Comparison of ENCODE assay signal across 15 cellular contexts in the genomic region with DNA sequence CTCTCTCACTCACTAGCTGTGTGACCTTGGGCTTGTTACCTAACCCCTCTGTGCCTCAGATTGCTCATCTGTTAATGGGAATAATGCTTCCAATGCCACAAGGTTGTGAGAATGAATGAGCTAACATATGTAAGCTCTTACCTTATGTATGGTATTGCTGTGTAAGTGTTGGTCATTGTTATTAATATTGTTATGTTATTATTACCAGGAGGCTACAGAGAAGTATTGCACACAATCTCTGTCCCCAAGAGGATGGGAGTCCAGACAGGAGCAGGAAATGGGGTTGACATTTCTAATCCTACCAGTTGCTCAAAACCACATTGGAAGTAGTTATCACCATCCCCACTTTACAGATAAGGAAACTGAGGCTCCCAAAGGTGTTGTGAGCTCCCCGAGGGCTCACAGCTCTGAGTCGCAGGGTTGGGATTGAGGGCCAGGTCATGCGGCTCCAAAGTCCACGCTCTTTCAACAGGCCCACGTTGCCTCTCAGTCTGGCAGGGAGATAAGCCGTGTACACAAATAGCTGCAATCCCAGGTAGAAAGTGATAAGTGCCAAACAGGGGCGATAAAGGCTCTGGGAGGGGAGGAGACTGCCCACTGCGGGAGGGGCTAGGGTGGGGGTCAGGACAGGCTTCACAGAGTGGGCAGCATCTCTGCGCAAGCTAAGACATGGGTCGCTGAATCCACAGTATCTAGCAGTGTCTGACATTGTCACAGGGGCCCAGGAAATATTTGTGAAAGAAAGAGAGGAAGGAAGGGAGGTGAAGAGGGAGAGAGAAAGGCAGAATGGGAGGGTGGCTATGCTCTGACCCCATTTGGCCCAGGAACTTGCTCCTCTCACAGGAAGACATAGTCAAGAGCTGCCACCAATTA. TPM values are rescaled to one million over a fixed set of nuclear protein-coding genes. Genes with fewer than 3 reads are reported as not detected.
DNase-seq lines count a peak whose midpoint lies in the region; ATAC-seq and TF ChIP-seq lines count a peak whose summit lies in the region.
"Had no signal": no experiment of that assay in that cellular context is flagged by ENCODE, and none has a peak within 500 bp of the region (broad histone marks: within the 10 kb centered on the region; RNA-seq: fewer than 3 reads in every experiment).

No MANE protein-coding gene starts in this region.

- intact Hi-C loops in dorsolateral prefrontal cortex (cut with DNase I): no loop called here
- intact Hi-C loops in OCI-LY7 (cut with micrococcal nuclease; ENCODE audit: unreplicated experiment): no loop called here
- intact Hi-C loops in thyroid gland (cut with DNase I): no loop called here

- no peak overlapping the region for H3K18ac ChIP-seq in mesendoderm (ENCODE audit: low read length)

- CTCF ChIA-PET in SK-N-SH (lab: Yijun Ruan, JAX) (interaction anchor here (1.0 to 1.5 kb wide), 2 partner anchors 84 to 136 kb away, joined by 3 to 10 read pairs; no protein-coding TSS in a partner anchor), OCI-LY7 (lab: Charles Lee; ENCODE audit: unreplicated experiment) (interaction anchor here (0.6 to 0.7 kb wide), 2 partner anchors 145 to 361 kb away, joined by 3 read pairs; no protein-coding TSS in a partner anchor)

- H2BK120ac ChIP-seq in mesendoderm (ENCODE audit: low read depth, low read length): no peak overlapping the region

- 85% methylated on average over 10 of the region's 10 CpGs for WGBS in SK-N-SH (ENCODE audit: low lambda C conversion rate)
- WGBS in mesendoderm (ENCODE audit: extremely low coverage, insufficient coverage, low lambda C conversion rate): no CpG with 5 or more reads among the region's 10 CpGs
- WGBS in tibial nerve, 2 donors: 80 to 85% methylated on average over 10 of the region's 10 CpGs
- WGBS in thyroid gland, 2 donors: 65 to 72% methylated on average over 10 of the region's 10 CpGs

- peaks cover 0 to 12% of the 10 kb centered on the region in 2 experiments; a peak in 1 of 4 replicates for H3K4me1 ChIP-seq in SK-N-SH (ENCODE audit: control insufficient read depth in 1 of 2, insufficient read depth in 2 of 2, low read depth in 1 of 2, low read length in 1 of 2)
- peaks cover 12% of the 10 kb centered on the region for H3K4me1 ChIP-seq in mesendoderm (ENCODE audit: control insufficient read depth, low read depth, low read length)
- H3K4me1 ChIP-seq in tibial nerve: peaks cover 0 to 28% (median 16%) of the 10 kb centered on the region in 4 donors
- no peaks in the 10 kb centered on the region for H3K4me1 ChIP-seq in OCI-LY7 (ENCODE audit: insufficient read depth, low read length, poor library complexity, severe bottlenecking)
- H3K4me1 ChIP-seq in thyroid gland: peaks cover 4 to 12% of the 10 kb centered on the region in 2 donors

- H3K36me3 ChIP-seq in SK-N-SH (replicated peaks in 1 of 2; ENCODE audit: control insufficient read depth in 1 of 2, insufficient read depth in 2 of 2, low read length in 1 of 2) (no peaks in the 10 kb centered on the region), mesendoderm (ENCODE audit: control insufficient read depth, insufficient read depth, low read length) (no peaks in the 10 kb centered on the region), tibial nerve (no peaks in the 10 kb centered on the region), OCI-LY7 (ENCODE audit: insufficient read depth, low read length) (no peaks in the 10 kb centered on the region), thyroid gland (no peaks in the 10 kb centered on the region)
- H3K36me3 ChIP-seq: upper lobe of left lung had no signal

- H3K4ac ChIP-seq in mesendoderm (ENCODE audit: low read depth, low read length): no peak overlapping the region

- H3K9me2 ChIP-seq in SK-N-SH (no peaks in the 10 kb centered on the region), OCI-LY7 (ENCODE audit: insufficient read depth, low read length) (no peaks in the 10 kb centered on the region)

- no peak overlapping the region for H4K5ac ChIP-seq in mesendoderm (ENCODE audit: low read length)

- TF ChIP-seq POLR2A in tibial nerve (IDR thresholded peaks at IDR 0.05) (no peak), thyroid gland (IDR thresholded peaks at IDR 0.05) (no peak)

- H3K4me2 ChIP-seq in SK-N-SH (no peak overlapping the region), mesendoderm (ENCODE audit: low read length) (no peak overlapping the region), OCI-LY7 (ENCODE audit: low read length) (no peak overlapping the region)

- H2AFZ ChIP-seq in SK-N-SH (ENCODE audit: low read depth) (no peak overlapping the region), OCI-LY7 (ENCODE audit: low read length) (no peak overlapping the region)

- no peak for TF ChIP-seq EP300 in SK-N-SH (IDR thresholded peaks at IDR 0.05; ENCODE audit: borderline replicate concordance in 1 of 2, low read depth in 1 of 2, low read length in 1 of 2)
- no peak for TF ChIP-seq EP300 in tibial nerve (IDR thresholded peaks at IDR 0.05)

- BruUV-seq in OCI-LY7 (replicated peaks; lab: Mats Ljungman, UMichigan): no TSS peak

- ATAC-seq in SK-N-SH treated with all-trans-retinoic acid at 6 μM for 48 hours: no peak
- ATAC-seq: activated T-cell treated with anti-CD3 and anti-CD28 coated beads, Interleukin-2, amount 50 U/mL, for 4 hours had no signal

- H3K79me2 ChIP-seq in SK-N-SH (ENCODE audit: insufficient read depth) (no peaks in the 10 kb centered on the region), mesendoderm (ENCODE audit: control insufficient read depth, insufficient read depth, low read length) (no peaks in the 10 kb centered on the region), OCI-LY7 (ENCODE audit: insufficient read depth, low read depth, low read length) (no peaks in the 10 kb centered on the region)

- peak overlapping the region; percentile 45 for H2AK5ac ChIP-seq in mesendoderm (ENCODE audit: low read length)

- DNase-seq in SK-N-SH: peak; percentile 9
- peak in 4 of 10 donors; percentile 12 to 33 (median 26) for DNase-seq in dorsolateral prefrontal cortex
- peak; percentile 71 for DNase-seq in mesendoderm
- no peak for DNase-seq in tibial nerve (ENCODE audit: low spot score in 2 of 2)
- DNase-seq in OCI-LY7 (ENCODE audit: low spot score): no peak
- no peak for DNase-seq in caudate nucleus (lab: John Stamatoyannopoulos, UW)
- no peak for DNase-seq in thyroid gland
- DNase-seq: activated CD4-positive, alpha-beta T cell treated with anti-CD3 and anti-CD28 coated beads, Interleukin-2, amount 10 ng/mL, durations not matched to agents 7 days and 5 days; activated T-cell treated with anti-CD3 and anti-CD28 coated beads, Interleukin-2, amount 50 U/mL, for 4 hours; foreskin melanocyte; GF-D8; NCI-H2081; T-helper 9 cell had no signal

- TF ChIP-seq CTCF in SK-N-SH (IDR thresholded peaks at IDR 0.05) (no peak), dorsolateral prefrontal cortex (IDR thresholded peaks at IDR 0.05 in 54 of 56, conservative IDR thresholded peaks at IDR 0.05 in 2 of 56; ENCODE audit: low read depth in 1 of 56, partially characterized antibody in 56 of 56) (no peak), tibial nerve (IDR thresholded peaks at IDR 0.05) (no peak), OCI-LY7 (conservative IDR thresholded peaks at IDR 0.05; ENCODE audit: low read length) (no peak), thyroid gland (IDR thresholded peaks at IDR 0.05) (no peak)

- H3K27ac ChIP-seq in SK-N-SH (ENCODE audit: low read depth in 2 of 2, low read length in 1 of 2) (no peak overlapping the region), dorsolateral prefrontal cortex (peak overlapping the region in 49 of 59 donors; percentile 4 to 89 (median 76)), mesendoderm (ENCODE audit: low read depth, low read length) (no peak overlapping the region), tibial nerve (peak overlapping the region in 3 of 4 donors; percentile 45 to 86 (median 70)), OCI-LY7 (ENCODE audit: low read depth, low read length, poor library complexity, severe bottlenecking) (no peak overlapping the region), caudate nucleus (ENCODE audit: low read depth, low read length) (no peak overlapping the region), thyroid gland (no peak overlapping the region)
- H3K27ac ChIP-seq: upper lobe of left lung had no signal

- H3K56ac ChIP-seq in mesendoderm (ENCODE audit: low read length): peak overlapping the region; percentile 44

- H3K9me3 ChIP-seq in SK-N-SH (no peaks in the 10 kb centered on the region), tibial nerve (no peaks in the 10 kb centered on the region), OCI-LY7 (ENCODE audit: low read length) (no peaks in the 10 kb centered on the region), thyroid gland (no peaks in the 10 kb centered on the region)
- H3K9me3 ChIP-seq: upper lobe of left lung had no signal

- H3K23ac ChIP-seq in mesendoderm (ENCODE audit: low read length): no peak overlapping the region

- H3K4me3 ChIP-seq in SK-N-SH (ENCODE audit: low read depth in 2 of 2, low read length in 1 of 2): no peak overlapping the region
- H3K4me3 ChIP-seq in dorsolateral prefrontal cortex: peak overlapping the region in 2 of 59 donors; percentile 1 to 14
- H3K4me3 ChIP-seq in mesendoderm (ENCODE audit: low read length): no peak overlapping the region
- H3K4me3 ChIP-seq in tibial nerve: no peak overlapping the region
- no peak overlapping the region for H3K4me3 ChIP-seq in OCI-LY7 (ENCODE audit: low read depth, low read length, poor library complexity, severe bottlenecking)
- H3K4me3 ChIP-seq in thyroid gland (replicated peaks in 1 of 3): no peak overlapping the region
- H3K4me3 ChIP-seq: upper lobe of left lung had no signal

- no peak overlapping the region for H3K9ac ChIP-seq in SK-N-SH
- H3K9ac ChIP-seq in mesendoderm (ENCODE audit: low read length): no peak overlapping the region

- H4K8ac ChIP-seq in mesendoderm (ENCODE audit: low read depth, low read length): no peak overlapping the region

- POLR2A ChIA-PET in SK-N-SH (lab: Yijun Ruan, JAX) (interaction anchor here (1.3 kb wide), 1 partner anchor 31 kb away, joined by 3 read pairs; no protein-coding TSS in a partner anchor), OCI-LY7 (lab: Charles Lee) (no interaction called here)

- H3K27me3 ChIP-seq in SK-N-SH (ENCODE audit: insufficient read depth) (no peaks in the 10 kb centered on the region), dorsolateral prefrontal cortex (no peaks in the 10 kb centered on the region), mesendoderm (ENCODE audit: insufficient read depth, low read length, poor library complexity) (no peaks in the 10 kb centered on the region), tibial nerve (no peaks in the 10 kb centered on the region), thyroid gland (no peaks in the 10 kb centered on the region)
- H3K27me3 ChIP-seq: upper lobe of left lung had no signal

- H4K20me1 ChIP-seq in SK-N-SH (ENCODE audit: insufficient read depth) (no peaks in the 10 kb centered on the region), OCI-LY7 (ENCODE audit: insufficient read depth, low read length) (no peaks in the 10 kb centered on the region)

- no peaks in the 10 kb centered on the region for H3K79me1 ChIP-seq in mesendoderm (ENCODE audit: low read length)

- no peak overlapping the region for H2BK15ac ChIP-seq in mesendoderm (replicated peaks; ENCODE audit: low read depth)

- no peak for TF ChIP-seq RAD21 in SK-N-SH (IDR thresholded peaks at IDR 0.05; ENCODE audit: low read length)

- H2BK5ac ChIP-seq in mesendoderm (ENCODE audit: low read length): no peak overlapping the region

- H3F3A ChIP-seq in SK-N-SH (replicated peaks; ENCODE audit: insufficient read depth): no peaks in the 10 kb centered on the region

RNA-seq across cellular contexts. Expression of gene ZMIZ1, which starts 9.6 kb away (rescaled TPM):
- polyA plus RNA-seq in SK-N-SH (2012; rRNA removed): 6.6 and 23.5 TPM in 2 replicates
- polyA plus RNA-seq in SK-N-SH (2012; cell fraction: cytosol; rRNA removed): 13.6 and 23.5 TPM in 2 replicates
- polyA plus RNA-seq in SK-N-SH (2012; cell fraction: nucleus; rRNA removed): 39.0 and 44.8 TPM in 2 replicates
- 100 to 1,000 TPM in 47 of 120 experiments, 10 to 100 TPM in 73; 67.5 to 153 (median 96.5) TPM for total RNA-seq in dorsolateral prefrontal cortex
- 23.7 TPM for polyA plus RNA-seq in mesendoderm (2013, experiment 1 of 2)
- polyA plus RNA-seq in mesendoderm (2013, experiment 2 of 2): 23.1 TPM
- 10 to 100 TPM; 65.5 to 88.2 (median 69.3) TPM for total RNA-seq in tibial nerve
- 18.9 and 20.4 TPM in 2 replicates for total RNA-seq in OCI-LY7 (2014; rRNA removed; shearing (Covaris generic))
- 58.3 and 66.9 TPM in 2 replicates for total RNA-seq in OCI-LY7 (2022)
- total RNA-seq in thyroid gland: 100 to 1,000 TPM in 2 of 4 donors, 10 to 100 TPM in 2; 59.9 to 128 (median 94.4) TPM

Comparison
In these comparisons a context has a peak if more than half of its experiments do, and no peak if none do; other contexts are left out.
1. DNase-seq: peak in SK-N-SH (single experiment) and mesendoderm (single experiment); none in tibial nerve (0 of 2), OCI-LY7 (single experiment), caudate nucleus (0 of 61) and thyroid gland (0 of 2).
2. H3K27ac ChIP-seq: peak in dorsolateral prefrontal cortex (49 of 59) and tibial nerve (3 of 4); none in SK-N-SH (0 of 2), mesendoderm (single experiment), OCI-LY7 (single experiment), caudate nucleus (single experiment) and thyroid gland (0 of 3).